In the genomic region with DNA sequence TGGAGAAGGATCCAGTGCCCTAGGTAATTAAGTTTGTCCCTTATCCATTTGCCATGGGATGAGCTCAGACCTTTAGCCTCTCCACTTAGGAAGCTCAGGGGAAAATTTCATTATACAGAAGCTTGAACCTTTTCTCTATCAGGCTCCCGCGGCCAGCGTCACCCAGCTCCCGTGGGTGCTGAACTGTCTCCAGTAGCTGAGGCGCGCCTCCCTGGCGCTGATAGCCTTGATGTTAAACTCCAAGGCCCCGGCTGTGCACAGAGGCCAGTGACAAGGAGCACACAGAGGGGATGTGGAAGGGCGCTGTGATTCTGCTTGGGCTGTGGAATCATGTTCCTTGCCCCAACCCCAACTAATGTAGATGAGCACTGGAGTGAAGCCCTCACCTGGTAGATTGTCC, we compare ENCODE assay signal across 28 cellular contexts. TPM values are rescaled to one million over a fixed set of nuclear protein-coding genes. Genes with fewer than 3 reads are reported as not detected.
DNase-seq lines count a peak whose midpoint lies in the region; ATAC-seq and TF ChIP-seq lines count a peak whose summit lies in the region.
"Had no signal": no experiment of that assay in that cellular context is flagged by ENCODE, and none has a peak within 500 bp of the region (broad histone marks: within the 10 kb centered on the region; RNA-seq: fewer than 3 reads in every experiment).

No MANE protein-coding gene starts in this region.

- no peaks in the 10 kb centered on the region for H3K9me3 ChIP-seq in BE2C
- no peaks in the 10 kb centered on the region for H3K9me3 ChIP-seq in sigmoid colon
- H3K9me3 ChIP-seq: left lung, right atrium auricular region, upper lobe of right lung had no signal

- no peaks in the 10 kb centered on the region for H3K27me3 ChIP-seq in BE2C
- H3K27me3 ChIP-seq in sigmoid colon, result no peaks in the 10 kb centered on the region
- H3K27me3 ChIP-seq: left lung, right atrium auricular region, upper lobe of right lung had no signal

- no peak for TF ChIP-seq EP300 in sigmoid colon (IDR thresholded peaks at IDR 0.05)

- no peaks in the 10 kb centered on the region for H3K9me3 Mint-ChIP-seq in mesothelial cell of epicardium
- H3K9me3 Mint-ChIP-seq: activated CD4-positive, alpha-beta memory T cell treated with anti-CD3 and anti-CD28 coated beads, Interleukin-2, amount 10 ng/mL, durations not matched to agents 7 days and 5 days; HFFc6; IgD-negative memory B cell had no signal

- in situ Hi-C loops in GM13977 (cut with MboI; ENCODE audit: low pct_unique_long_range_greater_than_20kb, low sequenced_read_pairs, unreplicated experiment), result no loop called here

- no peak for ATAC-seq in GM19452 (IDR thresholded peaks at IDR 0.05; ENCODE audit: unreplicated experiment)
- ATAC-seq: activated CD4-positive, CD25-positive, alpha-beta regulatory T cell treated with anti-CD3 and anti-CD28 coated beads, Interleukin-2, amount 50 U/mL, for 24 hours; left lung; stimulated activated naive CD8-positive, alpha-beta T cell treated with anti-CD3 and anti-CD28 coated beads, Interleukin-15, Interleukin-2, amounts not matched to agents 100 U/mL and 50 U/mL, for 24 hours; upper lobe of right lung had no signal

- no peak for TF ChIP-seq POLR2A in sigmoid colon (IDR thresholded peaks at IDR 0.05)

- H3K36me3 Mint-ChIP-seq in mesothelial cell of epicardium, result peaks cover 10% of the 10 kb centered on the region

- peaks cover 46% of the 10 kb centered on the region for H3K4me1 Mint-ChIP-seq in mesothelial cell of epicardium
- H3K4me1 Mint-ChIP-seq: activated CD4-positive, alpha-beta memory T cell treated with anti-CD3 and anti-CD28 coated beads, Interleukin-2, amount 10 ng/mL, durations not matched to agents 7 days and 5 days had no signal

- H3K36me3 ChIP-seq in BE2C (no peaks in the 10 kb centered on the region), sigmoid colon (peaks cover 5 to 74% (median 46%) of the 10 kb centered on the region in 4 donors)
- H3K36me3 ChIP-seq: right atrium auricular region had no signal

- peak; percentile 65 for DNase-seq in BE2C
- DNase-seq in mesothelial cell of epicardium (ENCODE audit: low spot score in 2 of 2, unreplicated experiment in 2 of 2), result no peak
- DNase-seq in sigmoid colon, result no peak
- DNase-seq in GM13977 (ENCODE audit: low spot score), result no peak
- DNase-seq in AG08395 (ENCODE audit: low spot score), result no peak
- no peak for DNase-seq in EL
- DNase-seq: ACHN; activated CD4-positive, alpha-beta memory T cell treated with anti-CD3 and anti-CD28 coated beads, Interleukin-2, amount 10 ng/mL, durations not matched to agents 7 days and 5 days; activated T-cell treated with anti-CD3 and anti-CD28 coated beads, Interleukin-2, amount 50 U/mL, for 1 hour; Calu3; cortex of kidney; HFFc6; left lung; NCI-H1417; occipital lobe; stimulated activated CD4-positive, alpha-beta T cell treated with anti-CD3 and anti-CD28 coated beads, Interleukin-12 subunit alpha, Interleukin-12 subunit beta, amount 100 ng/mL, for 4 hours; stimulated activated CD4-positive, alpha-beta T cell treated with anti-CD3 and anti-CD28 coated beads, Interleukin-4, amount 100 ng/mL, for 4 hours; stimulated activated naive CD8-positive, alpha-beta T cell treated with anti-CD3 and anti-CD28 coated beads, Interleukin-15, Interleukin-2, amounts not matched to agents 100 U/mL and 50 U/mL, for 24 hours; T-helper 9 cell; upper lobe of right lung had no signal

- intact Hi-C loops in sigmoid colon (cut with DNase I), result loop anchor here (5.0 kb wide), 1 partner anchor 46 kb away; no protein-coding TSS in a partner anchor

- peaks cover 60% of the 10 kb centered on the region for H3K4me1 ChIP-seq in BE2C
- peaks cover 0 to 96% (median 88%) of the 10 kb centered on the region in 4 donors for H3K4me1 ChIP-seq in sigmoid colon

- peak overlapping the region; percentile 24 for H3K27ac ChIP-seq in cingulate gyrus (ENCODE audit: low read depth, low read length)
- H3K27ac ChIP-seq in sigmoid colon, result peak overlapping the region; percentile 83 to 99 (median 94)
- H3K27ac ChIP-seq: C4-2B, HL-60, left lung, right atrium auricular region, RWPE1, upper lobe of right lung had no signal

- H3K27ac Mint-ChIP-seq in mesothelial cell of epicardium, result peak overlapping the region; percentile 64
- H3K27ac Mint-ChIP-seq: activated CD4-positive, alpha-beta memory T cell treated with anti-CD3 and anti-CD28 coated beads, Interleukin-2, amount 10 ng/mL, durations not matched to agents 7 days and 5 days; IgD-negative memory B cell had no signal

- TF ChIP-seq CTCF in BE2C (IDR thresholded peaks at IDR 0.05; ENCODE audit: low read depth, low read length) (no peak), mesothelial cell of epicardium (IDR thresholded peaks at IDR 0.05; ENCODE audit: unreplicated experiment) (no peak), sigmoid colon (IDR thresholded peaks at IDR 0.05) (no peak), GM13977 (IDR thresholded peaks at IDR 0.05; ENCODE audit: extremely low read depth, insufficient read depth, missing control alignments) (no peak)

- H3K4me3 ChIP-seq in BE2C (ENCODE audit: low read depth, low read length), result no peak overlapping the region
- H3K4me3 ChIP-seq in sigmoid colon, result no peak overlapping the region
- H3K4me3 ChIP-seq: left lung, right atrium auricular region, upper lobe of right lung had no signal

- H3K27me3 Mint-ChIP-seq in mesothelial cell of epicardium (ENCODE audit: low read depth), result no peaks in the 10 kb centered on the region
- H3K27me3 Mint-ChIP-seq: activated CD4-positive, alpha-beta memory T cell treated with anti-CD3 and anti-CD28 coated beads, Interleukin-2, amount 10 ng/mL, durations not matched to agents 7 days and 5 days had no signal

- no peak overlapping the region for H3K4me3 Mint-ChIP-seq in mesothelial cell of epicardium
- H3K4me3 Mint-ChIP-seq: activated CD4-positive, alpha-beta memory T cell treated with anti-CD3 and anti-CD28 coated beads, Interleukin-2, amount 10 ng/mL, durations not matched to agents 7 days and 5 days; HFFc6; IgD-negative memory B cell had no signal

- WGBS in sigmoid colon, 2 donors, result 92 to 95% methylated on average over 9 of the region's 9 CpGs

RNA-seq across cellular contexts. Expression of a gene that starts 50.8 kb away (rescaled TPM):
- polyA plus RNA-seq in BE2C (2012; ENCODE audit: insufficient read depth, insufficient read length, low read depth), result 18.9 TPM
- 82.2 to 89.5 TPM (median 83.6 TPM) in 3 replicates for total RNA-seq in mesothelial cell of epicardium
- 100 to 1,000 TPM; 207 to 348 (median 237) TPM for total RNA-seq in sigmoid colon
- 10 to 100 TPM in 1 of 3 donors, 1 to 10 TPM in 2; 2.5 to 13.6 (median 7.8) TPM for polyA plus RNA-seq in sigmoid colon
